In the genomic region with DNA sequence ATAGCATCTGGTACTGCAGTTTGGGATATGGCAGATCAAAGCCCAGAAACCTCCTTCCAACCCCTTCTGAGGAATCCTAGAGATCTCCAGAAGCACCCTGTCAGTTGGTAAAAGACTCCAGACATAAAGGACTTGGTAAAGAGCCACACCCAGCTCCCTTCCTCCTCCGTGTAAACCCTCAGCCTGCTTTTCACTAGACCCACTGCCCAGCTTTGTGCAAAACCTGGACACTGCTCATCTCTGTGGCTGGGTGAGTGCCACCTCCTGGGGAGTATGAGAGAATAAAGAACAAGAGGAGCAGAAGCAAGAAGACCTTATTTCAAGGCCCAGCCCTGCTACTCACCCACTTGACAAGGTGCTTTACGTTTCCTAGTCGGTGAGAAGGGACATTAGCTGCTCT, we compare ENCODE assay signal across 15 cellular contexts. TPM values are rescaled to one million over a fixed set of nuclear protein-coding genes. Genes with fewer than 3 reads are reported as not detected.
DNase-seq lines count a peak whose midpoint lies in the region; ATAC-seq, FAIRE-seq and TF ChIP-seq lines count a peak whose summit lies in the region.
"Had no signal": no experiment of that assay in that cellular context is flagged by ENCODE, and none has a peak within 500 bp of the region (broad histone marks: within the 10 kb centered on the region; RNA-seq: fewer than 3 reads in every experiment).

No MANE protein-coding gene starts in this region.

- no peak overlapping the region for H3K9ac ChIP-seq in H9 (ENCODE audit: extremely low read depth, insufficient read length, low read length)
- H3K9ac ChIP-seq: BLaER1 treated with 17β-estradiol and CSF1 and Interleukin-3, amounts not matched to agents 10 nM and 100 nM had no signal

- no peak overlapping the region for H3K4me3 Mint-ChIP-seq in H9
- H3K4me3 Mint-ChIP-seq: B cell; CD8-positive, alpha-beta T cell had no signal

- H3K36me3 ChIP-seq in esophagus muscularis mucosa: peaks cover 0 to 64% (median 0%) of the 10 kb centered on the region in 4 donors
- H3K36me3 ChIP-seq: BLaER1 treated with 17β-estradiol and CSF1 and Interleukin-3, amounts not matched to agents 10 nM and 100 nM had no signal

- H4K5ac ChIP-seq in H9 (ENCODE audit: insufficient read length, low read depth, low read length): no peak overlapping the region

- no peaks in the 10 kb centered on the region for H4K20me1 ChIP-seq in H9 (ENCODE audit: control insufficient read depth, insufficient read depth, insufficient read length)
- H4K20me1 ChIP-seq: BLaER1 treated with 17β-estradiol and CSF1 and Interleukin-3, amounts not matched to agents 10 nM and 100 nM had no signal

- no peaks in the 10 kb centered on the region for H3K23me2 ChIP-seq in H9 (ENCODE audit: insufficient read length, low read depth, low read length, poor library complexity, severe bottlenecking)

- no peaks in the 10 kb centered on the region for H3K79me1 ChIP-seq in H9 (ENCODE audit: insufficient read depth, low read depth, low read length, poor library complexity, severe bottlenecking)

- H3K4me3 ChIP-seq in esophagus muscularis mucosa: no peak overlapping the region
- H3K4me3 ChIP-seq: BLaER1 treated with 17β-estradiol and CSF1 and Interleukin-3, amounts not matched to agents 10 nM and 100 nM had no signal

- ATAC-seq in HG02623 (IDR thresholded peaks at IDR 0.05; ENCODE audit: unreplicated experiment): no peak
- ATAC-seq: CD8-positive, alpha-beta T cell had no signal

- H2AFZ ChIP-seq in H9 (ENCODE audit: low read length): no peak overlapping the region

- no peak for TF ChIP-seq EP300 in esophagus muscularis mucosa (IDR thresholded peaks at IDR 0.05)

- FAIRE-seq in D721Med (lab: Jason Lieb, UNC) (peak; percentile 38), GM19239 (lab: Jason Lieb, UNC) (no peak)
- FAIRE-seq: H1 had no signal

- H3T11ph ChIP-seq in H9 (ENCODE audit: low read length): no peak overlapping the region

- no peak overlapping the region for H2BK5ac ChIP-seq in H9 (ENCODE audit: insufficient read length, low read length)

- H2AK5ac ChIP-seq in H9 (ENCODE audit: insufficient read length, low read length): no peak overlapping the region

- no peak overlapping the region for H3K4ac ChIP-seq in H9 (ENCODE audit: low read depth, low read length)

- no peaks in the 10 kb centered on the region for H3K79me2 ChIP-seq in H9 (ENCODE audit: insufficient read depth, low read length)

- no peak for DNase-seq in D721Med (ENCODE audit: insufficient read length, low spot score)
- DNase-seq in H9: peak; percentile 14
- DNase-seq in esophagus muscularis mucosa (ENCODE audit: extremely low spot score): peak; percentile 91
- DNase-seq in posterior vena cava (ENCODE audit: low spot score): peak; percentile 12
- no peak for DNase-seq in DMS 273 treated with DMSO at 0.1 percent for 48 hours (lab: John Stamatoyannopoulos, UW)
- no peak for DNase-seq in GM19239 (ENCODE audit: insufficient read length, low spot score)
- DNase-seq: CD8-positive, alpha-beta T cell; DMS79 treated with DMSO at 0.1 percent for 48 hours; GF-D8; HCEC 1CT had no signal

- peaks cover 2% of the 10 kb centered on the region; the same call in 1 of the 2 replicates for H3K27me3 Mint-ChIP-seq in H9 (ENCODE audit: low read depth)

- peaks cover 0 to 2% of the 10 kb centered on the region in 2 experiments; a peak in 1 of 4 replicates for H3K4me1 Mint-ChIP-seq in H9
- H3K4me1 Mint-ChIP-seq: B cell had no signal

- TF ChIP-seq POLR2A in esophagus muscularis mucosa (IDR thresholded peaks at IDR 0.05; ENCODE audit: low read depth): no peak

- no peak overlapping the region for H3K18ac ChIP-seq in H9 (ENCODE audit: insufficient read length, low read depth, low read length)

- no peak overlapping the region for H2BK12ac ChIP-seq in H9 (ENCODE audit: insufficient read length, low read depth, low read length)

- H3K4me2 ChIP-seq in H9 (ENCODE audit: insufficient read depth, insufficient read length, low read length): no peak overlapping the region
- H3K4me2 ChIP-seq: BLaER1 treated with 17β-estradiol and CSF1 and Interleukin-3, amounts not matched to agents 10 nM and 100 nM had no signal

- intact Hi-C loops in esophagus muscularis mucosa (cut with DNase I): no loop called here
- intact Hi-C loops in posterior vena cava (cut with DNase I): no loop called here

- H2BK120ac ChIP-seq in H9 (ENCODE audit: low read depth, low read length, poor library complexity, severe bottlenecking): no peak overlapping the region

- H3K9me3 ChIP-seq in H9 (ENCODE audit: control insufficient read depth, low read depth, low read length) (no peaks in the 10 kb centered on the region), esophagus muscularis mucosa (peaks cover 0 to 3% (median 0%) of the 10 kb centered on the region in 4 donors)
- H3K9me3 ChIP-seq: BLaER1 treated with 17β-estradiol and CSF1 and Interleukin-3, amounts not matched to agents 10 nM and 100 nM had no signal

- H3K27ac Mint-ChIP-seq in H9: no peak overlapping the region
- H3K27ac Mint-ChIP-seq: B cell; CD8-positive, alpha-beta T cell had no signal

- no peak overlapping the region for H3K14ac ChIP-seq in H9 (ENCODE audit: insufficient read depth, low read length)

- H3K23ac ChIP-seq in H9 (ENCODE audit: insufficient read length, low read depth, low read length): no peak overlapping the region

- TF ChIP-seq CTCF in D721Med (IDR thresholded peaks at IDR 0.05; ENCODE audit: insufficient read depth, missing control alignments) (peak; percentile 13), H9 (conservative IDR thresholded peaks at IDR 0.05) (no peak), esophagus muscularis mucosa (IDR thresholded peaks at IDR 0.05) (no peak)

- H3K27ac ChIP-seq in H9 (ENCODE audit: insufficient read length, low read depth, low read length) (no peak overlapping the region), esophagus muscularis mucosa (replicated peaks in 1 of 4) (no peak overlapping the region)
- H3K27ac ChIP-seq: BLaER1 treated with 17β-estradiol and CSF1 and Interleukin-3, amounts not matched to agents 10 nM and 100 nM; HL-60 had no signal

- H3K36me3 Mint-ChIP-seq in H9 (ENCODE audit: insufficient read depth in 1 of 3, low read depth in 3 of 3): no peaks in the 10 kb centered on the region
- H3K36me3 Mint-ChIP-seq: CD8-positive, alpha-beta T cell had no signal

- no peaks in the 10 kb centered on the region for H3K9me3 Mint-ChIP-seq in H9
- H3K9me3 Mint-ChIP-seq: CD8-positive, alpha-beta T cell had no signal

- WGBS in H9 (ENCODE audit: extremely low coverage, insufficient read length, low lambda C conversion rate): no CpG with 5 or more reads among the region's 3 CpGs
- 77% methylated on average over 3 of the region's 3 CpGs for WGBS in esophagus muscularis mucosa

- no peak overlapping the region for H4K91ac ChIP-seq in H9 (ENCODE audit: insufficient read length, low read depth, low read length)

- no peaks in the 10 kb centered on the region for H3K4me1 ChIP-seq in H9 (ENCODE audit: insufficient read depth, low read length)
- H3K4me1 ChIP-seq in esophagus muscularis mucosa: no peaks in the 10 kb centered on the region
- H3K4me1 ChIP-seq: BLaER1 treated with 17β-estradiol and CSF1 and Interleukin-3, amounts not matched to agents 10 nM and 100 nM had no signal

- H3K27me3 ChIP-seq in H9 (ENCODE audit: insufficient read depth, low read length) (no peaks in the 10 kb centered on the region), esophagus muscularis mucosa (peaks cover 0 to 28% (median 2%) of the 10 kb centered on the region in 4 donors)
- H3K27me3 ChIP-seq: BLaER1 treated with 17β-estradiol and CSF1 and Interleukin-3, amounts not matched to agents 10 nM and 100 nM had no signal

- no peak overlapping the region for H2BK20ac ChIP-seq in H9 (ENCODE audit: low read depth, low read length, poor library complexity, severe bottlenecking)

- H4K8ac ChIP-seq in H9 (replicated peaks; ENCODE audit: insufficient read length, low read depth, low read length): no peak overlapping the region

- no peak overlapping the region for H2BK15ac ChIP-seq in H9 (ENCODE audit: low read depth, low read length)

- H3K56ac ChIP-seq in H9 (ENCODE audit: insufficient read length, low read depth, low read length): no peak overlapping the region

RNA-seq across cellular contexts. Expression of a gene that starts 33.0 kb away (rescaled TPM):
- total RNA-seq in H9 (2021): 3.8 and 4.2 TPM in 2 replicates
- 10 to 100 TPM in 1 of 4 donors, 1 to 10 TPM in 3; 4.0 to 17.9 (median 5.1) TPM for total RNA-seq in esophagus muscularis mucosa
- 10 to 100 TPM in 1 of 2 donors, 1 to 10 TPM in 1; 9.2 to 16.4 TPM for total RNA-seq in posterior vena cava
- total RNA-seq: B cell; CD8-positive, alpha-beta T cell had no signal

Comparison
In these comparisons a context has a peak if more than half of its experiments do, and no peak if none do; other contexts are left out.
1. DNase-seq: peak in H9 (single experiment), esophagus muscularis mucosa (single experiment) and posterior vena cava (single experiment); none in D721Med (single experiment), DMS 273 treated with DMSO at 0.1 percent for 48 hours (single experiment) and GM19239 (single experiment).